ENCODE assay signal across 8 cellular contexts in the genomic region with DNA sequence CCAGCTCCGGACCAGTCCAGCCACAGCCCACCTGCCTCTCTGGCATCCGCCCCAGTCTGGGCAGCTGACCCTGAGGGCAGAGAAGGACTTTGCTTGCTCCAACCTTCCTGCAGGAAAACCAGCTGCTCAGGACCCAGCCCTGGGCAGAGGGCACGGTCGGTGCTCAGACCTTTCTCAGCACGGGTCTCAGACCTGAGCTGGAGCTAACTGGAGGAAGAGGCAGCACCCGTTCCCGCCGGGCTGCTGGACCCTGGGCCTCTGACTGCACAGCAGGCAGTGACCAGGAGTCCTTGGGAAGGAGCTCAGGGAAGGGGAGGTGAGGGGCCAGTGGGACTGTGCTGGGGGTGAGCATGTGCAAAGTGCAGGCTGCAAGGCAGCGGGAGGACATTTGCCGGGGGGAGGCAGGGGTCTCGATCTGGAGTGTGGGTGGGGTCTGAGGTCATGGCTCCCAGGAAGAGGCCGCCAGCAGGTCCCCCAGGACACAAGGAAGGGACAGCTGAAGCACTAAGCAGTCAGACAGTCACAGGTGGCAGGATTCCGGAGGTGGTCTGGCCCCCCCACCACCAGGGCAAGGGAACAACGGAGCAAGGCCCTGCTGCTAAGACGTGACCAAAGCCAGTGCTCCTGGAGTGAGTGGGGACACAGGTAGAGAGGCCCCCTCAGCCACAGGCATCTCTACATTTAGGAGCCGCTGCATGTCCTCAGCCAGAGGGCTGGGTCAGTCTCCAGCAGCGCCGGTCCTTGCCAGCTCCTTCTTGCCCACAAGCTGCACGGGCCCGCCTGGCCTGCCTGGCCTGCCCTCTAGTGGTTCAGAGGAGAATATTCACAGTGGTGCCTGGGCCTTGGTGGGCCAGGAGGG. TPM values are rescaled to one million over a fixed set of nuclear protein-coding genes. Genes with fewer than 3 reads are reported as not detected.
DNase-seq lines count a peak whose midpoint lies in the region; ATAC-seq and TF ChIP-seq lines count a peak whose summit lies in the region.

No MANE protein-coding gene starts in this region.

- H3K36me3 Mint-ChIP-seq in IgD-negative memory B cell, result peaks cover 3% of the 10 kb centered on the region

- peaks cover 14 to 26% (median 23%) of the 10 kb centered on the region in 3 donors for H3K4me1 Mint-ChIP-seq in IgD-negative memory B cell

- ATAC-seq in SK-N-SH treated with all-trans-retinoic acid at 6 μM for 48 hours, result peak; percentile 80
- no peak for ATAC-seq in HG03196 (IDR thresholded peaks at IDR 0.05; ENCODE audit: unreplicated experiment)

- no peaks in the 10 kb centered on the region for H3K9me3 Mint-ChIP-seq in IgD-negative memory B cell

- H3K4me3 Mint-ChIP-seq in IgD-negative memory B cell, result peak overlapping the region in 2 of 4 donors; percentile 20 to 39

- no peaks in the 10 kb centered on the region for H3K27me3 Mint-ChIP-seq in IgD-negative memory B cell

- peak; percentile 55 for DNase-seq in DMS79 treated with DMSO at 0.1 percent for 48 hours (lab: John Stamatoyannopoulos, UW)
- peak; percentile 70 for DNase-seq in T47D (ENCODE audit: low read depth in 1 of 2, low spot score in 1 of 2)
- peak; percentile 61 for DNase-seq in iris pigment epithelial cell (ENCODE audit: low read depth)
- peak; percentile 49 for DNase-seq in stimulated activated CD4-positive, alpha-beta T cell treated with anti-CD3 and anti-CD28 coated beads, Interleukin-4, amount 100 ng/mL, for 1 hour
- no peak for DNase-seq in T-helper 9 cell

- peak overlapping the region; percentile 73 to 93 (median 91) for H3K27ac Mint-ChIP-seq in IgD-negative memory B cell

- in situ Hi-C loops in T47D (cut with HindIII; ENCODE audit: low pct_unique_long_range_greater_than_20kb, low sequenced_read_pairs), result no loop called here

TF ChIP-seq in SK-N-SH treated with all-trans-retinoic acid at 6 μM for 48 hours, 23 proteins besides CTCF, POLR2A, EP300 and RAD21:
- TF ChIP-seq ZNF8 (CRISPR knock-in tag; IDR thresholded peaks at IDR 0.05) (no peak), ZFP30 (CRISPR knock-in tag; IDR thresholded peaks at IDR 0.05) (no peak)

RNA-seq across cellular contexts. Expression of gene DPM2, which starts 4.7 kb away (rescaled TPM):
- polyA plus RNA-seq in IgD-negative memory B cell, result 44.9 TPM

RNA-seq across cellular contexts. Expression of gene PIP5KL1, which starts 11.8 kb away (rescaled TPM):
- polyA plus RNA-seq in IgD-negative memory B cell, result 1.1 TPM

RNA-seq across cellular contexts. Expression of gene ST6GALNAC4, which starts 25.5 kb away (rescaled TPM):
- polyA plus RNA-seq in IgD-negative memory B cell, result 32.5 TPM

RNA-seq across cellular contexts. Expression of gene EEIG1, which starts 38.4 kb away (rescaled TPM):
- 90.5 TPM for polyA plus RNA-seq in IgD-negative memory B cell

RNA-seq across cellular contexts. Expression of gene ST6GALNAC6, which starts 43.0 kb away (rescaled TPM):
- polyA plus RNA-seq in IgD-negative memory B cell, result 38.9 TPM
